In genomic region chr10:23384364-23384763, GRCh38 we compare ENCODE assay signal across 29 cellular contexts. TPM values are rescaled to one million over a fixed set of nuclear protein-coding genes. Genes with fewer than 3 reads are reported as not detected.
DNase-seq lines count a peak whose midpoint lies in the region; ATAC-seq and TF ChIP-seq lines count a peak whose summit lies in the region.
"Had no signal": no experiment of that assay in that cellular context is flagged by ENCODE, and none has a peak within 500 bp of the region (broad histone marks: within the 10 kb centered on the region; RNA-seq: fewer than 3 reads in every experiment).

No MANE protein-coding gene starts in this region.

- ATAC-seq in left lung, result peak; percentile 84
- no peak for ATAC-seq in GM19452 (IDR thresholded peaks at IDR 0.05; ENCODE audit: unreplicated experiment)
- ATAC-seq in stimulated activated memory B cell treated with anti-CD40 and anti-IgM and Interleukin-4, amounts not matched to agents 10 μg/mL and 1 μg/mL and 100 μg/mL, for 72 hours, result no peak
- ATAC-seq: gastroesophageal sphincter had no signal

- TF ChIP-seq CTCF in AG09319 (IDR thresholded peaks at IDR 0.05; ENCODE audit: low read depth, low read length) (no peak), left lung (IDR thresholded peaks at IDR 0.05) (no peak)

- no peak overlapping the region for H3K27ac Mint-ChIP-seq in CD8-positive, alpha-beta memory T cell
- H3K27ac Mint-ChIP-seq in stimulated activated memory B cell treated with anti-CD40 and anti-IgM and Interleukin-4, amounts not matched to agents 10 μg/mL and 1 μg/mL and 100 μg/mL, for 72 hours, result no peak overlapping the region
- H3K27ac Mint-ChIP-seq: activated B cell treated with CpG ODN at 0.5 μM for 24 hours; activated CD4-positive, alpha-beta memory T cell treated with anti-CD3 and anti-CD28 coated beads, Interleukin-2, amount 10 ng/mL, durations not matched to agents 7 days and 5 days; CD14-positive monocyte; H9 had no signal

- CTCF ChIA-PET in CD8-positive, alpha-beta memory T cell (lab: Charles Lee), result no interaction called here

- no peaks in the 10 kb centered on the region for H3K9me3 ChIP-seq in left lung
- no peaks in the 10 kb centered on the region for H3K9me3 ChIP-seq in CD8-positive, alpha-beta memory T cell (ENCODE audit: low read length)
- H3K9me3 ChIP-seq: gastroesophageal sphincter, neutrophil, spleen, upper lobe of left lung had no signal

- H3K9me3 Mint-ChIP-seq in CD8-positive, alpha-beta memory T cell, result no peaks in the 10 kb centered on the region
- H3K9me3 Mint-ChIP-seq in stimulated activated memory B cell treated with anti-CD40 and anti-IgM and Interleukin-4, amounts not matched to agents 10 μg/mL and 1 μg/mL and 100 μg/mL, for 72 hours, result no peaks in the 10 kb centered on the region
- H3K9me3 Mint-ChIP-seq: activated B cell treated with CpG ODN at 0.5 μM for 24 hours, H9 had no signal

- H3K4me1 Mint-ChIP-seq in CD8-positive, alpha-beta memory T cell, result no peaks in the 10 kb centered on the region
- no peaks in the 10 kb centered on the region for H3K4me1 Mint-ChIP-seq in stimulated activated memory B cell treated with anti-CD40 and anti-IgM and Interleukin-4, amounts not matched to agents 10 μg/mL and 1 μg/mL and 100 μg/mL, for 72 hours
- H3K4me1 Mint-ChIP-seq: activated B cell treated with CpG ODN at 0.5 μM for 24 hours; activated CD4-positive, alpha-beta memory T cell treated with anti-CD3 and anti-CD28 coated beads, Interleukin-2, amount 10 ng/mL, durations not matched to agents 7 days and 5 days; H9 had no signal

- H3K27me3 Mint-ChIP-seq in CD8-positive, alpha-beta memory T cell, result peaks cover 2 to 4% of the 10 kb centered on the region in 2 donors
- H3K27me3 Mint-ChIP-seq in stimulated activated memory B cell treated with anti-CD40 and anti-IgM and Interleukin-4, amounts not matched to agents 10 μg/mL and 1 μg/mL and 100 μg/mL, for 72 hours, result no peaks in the 10 kb centered on the region
- H3K27me3 Mint-ChIP-seq: activated CD4-positive, alpha-beta memory T cell treated with anti-CD3 and anti-CD28 coated beads, Interleukin-2, amount 10 ng/mL, durations not matched to agents 7 days and 5 days had no signal

- no peaks in the 10 kb centered on the region for H3K36me3 ChIP-seq in left lung
- no peaks in the 10 kb centered on the region for H3K36me3 ChIP-seq in CD8-positive, alpha-beta memory T cell (ENCODE audit: insufficient read depth, low read length)
- H3K36me3 ChIP-seq: gastroesophageal sphincter, neutrophil, spleen, upper lobe of left lung had no signal

- DNase-seq in AG09319 (ENCODE audit: extremely low read depth, low read depth) (peak; percentile 27), M059J (ENCODE audit: low read depth) (peak; percentile 36), dedifferentiated amniotic fluid mesenchymal stem cell (ENCODE audit: extremely low spot score) (peak; percentile 36), left lung (no peak), DMS79 (lab: John Stamatoyannopoulos, UW) (no peak)
- no peak for DNase-seq in CD8-positive, alpha-beta memory T cell
- DNase-seq: activated B cell treated with CpG ODN at 0.5 μM for 24 hours; activated CD4-positive, alpha-beta memory T cell treated with anti-CD3 and anti-CD28 coated beads, Interleukin-2, amount 10 ng/mL, durations not matched to agents 7 days and 5 days; activated gamma-delta T cell; activated T-cell treated with anti-CD3 and anti-CD28 coated beads for 4 hours; caudate nucleus; H9; KBM-7; kidney; mesenchymal stem cell; NCI-H1436 treated with DMSO at 0.1 percent for 48 hours; NCI-H524 treated with DMSO at 0.1 percent for 48 hours; spleen; T1000; upper lobe of left lung had no signal

- no peak overlapping the region for H3K4me3 ChIP-seq in left lung
- H3K4me3 ChIP-seq in CD8-positive, alpha-beta memory T cell (ENCODE audit: low read length), result no peak overlapping the region
- H3K4me3 ChIP-seq: gastroesophageal sphincter, spleen, upper lobe of left lung had no signal

- H3K36me3 Mint-ChIP-seq in CD8-positive, alpha-beta memory T cell, result no peaks in the 10 kb centered on the region
- H3K36me3 Mint-ChIP-seq in stimulated activated memory B cell treated with anti-CD40 and anti-IgM and Interleukin-4, amounts not matched to agents 10 μg/mL and 1 μg/mL and 100 μg/mL, for 72 hours, result no peaks in the 10 kb centered on the region
- H3K36me3 Mint-ChIP-seq: CD14-positive monocyte had no signal

- no peaks in the 10 kb centered on the region for H3K4me1 ChIP-seq in left lung
- H3K4me1 ChIP-seq in CD8-positive, alpha-beta memory T cell (ENCODE audit: insufficient read depth, low read length), result no peaks in the 10 kb centered on the region
- H3K4me1 ChIP-seq: gastroesophageal sphincter, spleen, upper lobe of left lung had no signal

- H3K27ac ChIP-seq in left lung, result no peak overlapping the region
- H3K27ac ChIP-seq in CD8-positive, alpha-beta memory T cell (ENCODE audit: low read depth, low read length), result no peak overlapping the region
- H3K27ac ChIP-seq: gastroesophageal sphincter, neutrophil, spleen had no signal

- no peak overlapping the region for H3K4me3 Mint-ChIP-seq in CD8-positive, alpha-beta memory T cell
- no peak overlapping the region for H3K4me3 Mint-ChIP-seq in stimulated activated memory B cell treated with anti-CD40 and anti-IgM and Interleukin-4, amounts not matched to agents 10 μg/mL and 1 μg/mL and 100 μg/mL, for 72 hours
- H3K4me3 Mint-ChIP-seq: activated B cell treated with CpG ODN at 0.5 μM for 24 hours; activated CD4-positive, alpha-beta memory T cell treated with anti-CD3 and anti-CD28 coated beads, Interleukin-2, amount 10 ng/mL, durations not matched to agents 7 days and 5 days; CD14-positive monocyte; H9 had no signal

- H3K27me3 ChIP-seq in left lung, result no peaks in the 10 kb centered on the region
- no peaks in the 10 kb centered on the region for H3K27me3 ChIP-seq in CD8-positive, alpha-beta memory T cell (ENCODE audit: insufficient read depth, low read length, poor library complexity, severe bottlenecking)
- H3K27me3 ChIP-seq: gastroesophageal sphincter, neutrophil, spleen, upper lobe of left lung had no signal

- intact Hi-C loops in left lung (cut with DNase I), result no loop called here

- POLR2A ChIA-PET in CD8-positive, alpha-beta memory T cell (lab: Charles Lee), result no interaction called here

RNA-seq across cellular contexts. Expression of gene C10orf67, which starts 39.8 kb away (rescaled TPM):
- 0.02 and 0.05 TPM in 2 replicates for total RNA-seq in M059J (2014; rRNA removed; shearing (Covaris generic))
- under 1 TPM; 0.68 to 0.93 TPM for total RNA-seq in left lung
- not detected for total RNA-seq in CD8-positive, alpha-beta memory T cell
- polyA plus RNA-seq in CD8-positive, alpha-beta memory T cell, result 0.26 TPM
- total RNA-seq: activated B cell treated with CpG ODN at 0.5 μM for 24 hours; activated CD4-positive, alpha-beta memory T cell treated with anti-CD3 and anti-CD28 coated beads, Interleukin-2, amount 10 ng/mL, durations not matched to agents 7 days and 5 days; dermis microvascular lymphatic vessel endothelial cell; endothelial cell of umbilical vein; gastroesophageal sphincter; H9; myocyte; RPMI7951 had no signal
- polyA plus RNA-seq: CD14-positive monocyte, endothelial cell of umbilical vein had no signal

RNA-seq across cellular contexts. Expression of gene OTUD1, which starts 54.5 kb away (rescaled TPM):
- total RNA-seq in M059J (2014; rRNA removed; shearing (Covaris generic)), result 3.4 and 3.7 TPM in 2 replicates
- 10 to 100 TPM; 19.4 to 21.6 TPM for total RNA-seq in left lung
- 1 to 10 TPM; 6.6 to 6.9 TPM for total RNA-seq in CD8-positive, alpha-beta memory T cell
- polyA plus RNA-seq in CD8-positive, alpha-beta memory T cell, result 17.2 TPM

Comparison
In these comparisons a context has a peak if more than half of its experiments do, and no peak if none do; other contexts are left out.
1. DNase-seq: peak in AG09319 (single experiment), M059J (single experiment) and dedifferentiated amniotic fluid mesenchymal stem cell (single experiment); none in left lung (0 of 2), DMS79 (single experiment) and CD8-positive, alpha-beta memory T cell (0 of 5).